28 cellular contexts compared by ENCODE assay signal in the genomic region with DNA sequence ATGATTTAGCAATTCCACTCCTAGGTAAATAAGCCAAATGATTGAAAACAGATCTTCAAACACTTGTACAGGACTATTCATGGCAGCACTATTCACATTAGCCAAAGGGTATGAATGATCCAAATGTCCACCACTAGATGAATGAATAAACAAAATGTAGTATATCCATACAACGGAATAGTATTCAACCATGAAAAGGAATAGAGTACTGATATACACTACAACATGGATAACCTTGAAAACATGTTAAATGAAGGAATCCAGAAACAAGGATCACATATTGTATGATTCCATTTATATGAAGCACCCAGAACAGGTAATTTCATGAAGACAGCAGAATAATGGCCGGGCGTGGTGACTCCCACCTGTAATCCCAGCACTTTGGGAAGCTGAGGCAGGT.
"Had no signal": no experiment of that assay in that cellular context is flagged by ENCODE, and none has a peak within 500 bp of the region (broad histone marks: within the 10 kb centered on the region; RNA-seq: fewer than 3 reads in every experiment).

No MANE protein-coding gene starts in this region.

- H3K4me1 ChIP-seq: stomach, suprapubic skin, testis, thyroid gland, tibial artery, tibial nerve, transverse colon, upper lobe of left lung, upper lobe of right lung, uterus, vagina had no signal

- H3K9me3 Mint-ChIP-seq: stimulated activated effector memory CD8-positive, alpha-beta T cell treated with anti-CD3 and anti-CD28 coated beads, Interleukin-12 subunit alpha, Interleukin-12 subunit beta, amount 100 ng/mL, for 72 hours; stimulated activated memory B cell treated with anti-CD40 and anti-IgM and Interleukin-4, amounts not matched to agents 10 μg/mL and 1 μg/mL and 100 μg/mL, for 72 hours; stimulated activated naive B cell treated with anti-CD40 and anti-IgM and Interleukin-4, amounts not matched to agents 10 μg/mL and 1 μg/mL and 100 μg/mL, for 72 hours; stimulated activated naive CD8-positive, alpha-beta T cell treated with anti-CD3 and anti-CD28 coated beads, Interleukin-15, amount 100 ng/mL, for 72 hours; stimulated activated naive CD8-positive, alpha-beta T cell treated with anti-CD3 and anti-CD28 coated beads, Interleukin-15, Interleukin-2, amounts not matched to agents 100 ng/mL and 50 ng/mL, for 24 hours; type B pancreatic cell had no signal

- H3K27me3 Mint-ChIP-seq: stimulated activated memory B cell treated with anti-CD40 and anti-IgM and Interleukin-4, amounts not matched to agents 10 μg/mL and 1 μg/mL and 100 μg/mL, for 72 hours had no signal

- H3K4me3 ChIP-seq: stomach, suprapubic skin, testis, thoracic aorta, thyroid gland, tibial artery, tibial nerve, transverse colon, upper lobe of left lung, upper lobe of right lung, uterus, vagina had no signal

- H3K36me3 ChIP-seq: stomach, suprapubic skin, thoracic aorta, thyroid gland, tibial artery, tibial nerve, transverse colon, upper lobe of left lung, upper lobe of right lung, uterus, vagina had no signal

- H3K27ac Mint-ChIP-seq: stimulated activated effector memory CD8-positive, alpha-beta T cell treated with anti-CD3 and anti-CD28 coated beads, Interleukin-12 subunit alpha, Interleukin-12 subunit beta, amount 100 ng/mL, for 72 hours; stimulated activated memory B cell treated with anti-CD40 and anti-IgM and Interleukin-4, amounts not matched to agents 10 μg/mL and 1 μg/mL and 100 μg/mL, for 72 hours; stimulated activated naive B cell treated with anti-CD40 and anti-IgM and Interleukin-4, amounts not matched to agents 10 μg/mL and 1 μg/mL and 100 μg/mL, for 72 hours; stimulated activated naive CD8-positive, alpha-beta T cell treated with anti-CD3 and anti-CD28 coated beads, Interleukin-15, amount 100 ng/mL, for 72 hours; stimulated activated naive CD8-positive, alpha-beta T cell treated with anti-CD3 and anti-CD28 coated beads, Interleukin-15, Interleukin-2, amounts not matched to agents 100 ng/mL and 50 ng/mL, for 24 hours; type B pancreatic cell had no signal

- H3K4me3 Mint-ChIP-seq: stimulated activated effector memory CD8-positive, alpha-beta T cell treated with anti-CD3 and anti-CD28 coated beads, Interleukin-12 subunit alpha, Interleukin-12 subunit beta, amount 100 ng/mL, for 72 hours; stimulated activated memory B cell treated with anti-CD40 and anti-IgM and Interleukin-4, amounts not matched to agents 10 μg/mL and 1 μg/mL and 100 μg/mL, for 72 hours; stimulated activated naive B cell treated with anti-CD40 and anti-IgM and Interleukin-4, amounts not matched to agents 10 μg/mL and 1 μg/mL and 100 μg/mL, for 72 hours; stimulated activated naive CD8-positive, alpha-beta T cell treated with anti-CD3 and anti-CD28 coated beads, Interleukin-15, amount 100 ng/mL, for 72 hours; stimulated activated naive CD8-positive, alpha-beta T cell treated with anti-CD3 and anti-CD28 coated beads, Interleukin-15, Interleukin-2, amounts not matched to agents 100 ng/mL and 50 ng/mL, for 24 hours; type B pancreatic cell had no signal

- H3K9me3 ChIP-seq: stomach, suprapubic skin, testis, thoracic aorta, thyroid gland, tibial artery, tibial nerve, transverse colon, upper lobe of left lung, upper lobe of right lung, uterus, vagina had no signal

- H3K27ac ChIP-seq: stomach, suprapubic skin, testis, thoracic aorta, thyroid gland, tibial artery, tibial nerve, transverse colon, upper lobe of left lung, upper lobe of right lung, uterus, vagina had no signal

- H3K36me3 Mint-ChIP-seq: stimulated activated effector memory CD8-positive, alpha-beta T cell treated with anti-CD3 and anti-CD28 coated beads, Interleukin-12 subunit alpha, Interleukin-12 subunit beta, amount 100 ng/mL, for 72 hours; stimulated activated memory B cell treated with anti-CD40 and anti-IgM and Interleukin-4, amounts not matched to agents 10 μg/mL and 1 μg/mL and 100 μg/mL, for 72 hours; stimulated activated naive B cell treated with anti-CD40 and anti-IgM and Interleukin-4, amounts not matched to agents 10 μg/mL and 1 μg/mL and 100 μg/mL, for 72 hours; type B pancreatic cell had no signal

- H3K4me1 Mint-ChIP-seq: stimulated activated effector memory CD8-positive, alpha-beta T cell treated with anti-CD3 and anti-CD28 coated beads, Interleukin-12 subunit alpha, Interleukin-12 subunit beta, amount 100 ng/mL, for 72 hours; stimulated activated memory B cell treated with anti-CD40 and anti-IgM and Interleukin-4, amounts not matched to agents 10 μg/mL and 1 μg/mL and 100 μg/mL, for 72 hours; stimulated activated naive B cell treated with anti-CD40 and anti-IgM and Interleukin-4, amounts not matched to agents 10 μg/mL and 1 μg/mL and 100 μg/mL, for 72 hours; stimulated activated naive CD8-positive, alpha-beta T cell treated with anti-CD3 and anti-CD28 coated beads, Interleukin-15, amount 100 ng/mL, for 72 hours had no signal

- DNase-seq: stimulated activated CD4-positive, alpha-beta T cell treated with anti-CD3 and anti-CD28 coated beads, Interleukin-2, amount 100 ng/mL, for 48 hours; stimulated activated CD4-positive, alpha-beta T cell treated with anti-CD3 and anti-CD28 coated beads, Interleukin-4, amount 100 ng/mL, for 1 hour; stimulated activated CD4-positive, alpha-beta T cell treated with anti-CD3 and anti-CD28 coated beads, Interleukin-4, amount 100 ng/mL, for 24 hours; stimulated activated CD4-positive, alpha-beta T cell treated with anti-CD3 and anti-CD28 coated beads, Interleukin-4, amount 100 ng/mL, for 4 hours; stimulated activated CD8-positive, alpha-beta memory T cell treated with anti-CD3 and anti-CD28 coated beads, Interleukin-4, amount 100 ng/mL, for 48 hours; stimulated activated naive B cell treated with anti-CD40 and anti-IgM and Interleukin-4, amounts not matched to agents 10 μg/mL and 1 μg/mL and 100 μg/mL, for 72 hours; stimulated activated naive CD4-positive, alpha-beta T cell; stimulated activated naive CD4-positive, alpha-beta T cell treated with Interleukin-2 at 50 U/mL for 16 hours; stimulated activated naive CD8-positive, alpha-beta T cell treated with anti-CD3 and anti-CD28 coated beads, Interleukin-15, amount 100 ng/mL, for 72 hours; stimulated activated naive CD8-positive, alpha-beta T cell treated with anti-CD3 and anti-CD28 coated beads, Interleukin-15, Interleukin-2, amounts not matched to agents 100 U/mL and 50 U/mL, for 24 hours; stomach; substantia nigra; testis; thyroid gland; tibial artery; transverse colon; trophoblast cell; upper lobe of left lung; upper lobe of right lung; uterus had no signal
